In the genomic region with DNA sequence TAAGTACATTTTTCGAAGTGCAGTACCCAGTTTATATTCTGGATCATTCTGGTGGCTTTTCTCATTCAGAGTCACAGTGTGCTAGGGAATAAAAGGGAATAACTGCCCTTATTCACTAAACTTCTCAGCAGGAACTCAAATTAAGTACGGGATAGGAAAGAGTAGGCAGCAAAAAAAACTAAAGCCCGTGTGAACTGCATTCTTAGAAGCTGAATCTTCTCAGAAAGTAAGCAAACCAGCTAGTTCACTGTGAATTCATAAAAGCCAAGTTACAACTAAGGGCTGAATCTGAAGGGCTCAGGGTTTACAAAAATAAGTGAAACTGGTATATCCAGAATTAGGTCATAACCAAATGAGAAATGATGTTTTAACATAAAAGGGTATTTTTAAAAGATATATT, we compare ENCODE assay signal across 17 cellular contexts. TPM values are rescaled to one million over a fixed set of nuclear protein-coding genes. Genes with fewer than 3 reads are reported as not detected.
DNase-seq lines count a peak whose midpoint lies in the region; ATAC-seq and TF ChIP-seq lines count a peak whose summit lies in the region.
"Had no signal": no experiment of that assay in that cellular context is flagged by ENCODE, and none has a peak within 500 bp of the region (broad histone marks: within the 10 kb centered on the region; RNA-seq: fewer than 3 reads in every experiment).

No MANE protein-coding gene starts in this region.

- peaks cover 13% of the 10 kb centered on the region for H3K4me1 ChIP-seq in iPS-20b (ENCODE audit: insufficient read depth, low read length)

- H3K4me1 Mint-ChIP-seq in activated naive CD8-positive, alpha-beta T cell treated with anti-CD3 and anti-CD28 coated beads for 36 hours = peaks cover 35% of the 10 kb centered on the region

- no peak overlapping the region for H3K27ac ChIP-seq in AG04450 (ENCODE audit: low read depth, low read length)
- no peak overlapping the region for H3K27ac ChIP-seq in iPS-20b (ENCODE audit: low read length)

- no peak for ATAC-seq in HG02678 (IDR thresholded peaks at IDR 0.05; ENCODE audit: unreplicated experiment)
- ATAC-seq in HG03196 (IDR thresholded peaks at IDR 0.05; ENCODE audit: unreplicated experiment) = no peak
- ATAC-seq: Right ventricle myocardium inferior; stimulated activated naive CD8-positive, alpha-beta T cell treated with anti-CD3 and anti-CD28 coated beads, Interleukin-15, amount 100 ng/mL, for 72 hours had no signal

- H3K36me3 Mint-ChIP-seq in activated naive CD8-positive, alpha-beta T cell treated with anti-CD3 and anti-CD28 coated beads for 36 hours = peaks cover 45% of the 10 kb centered on the region

- H3K27me3 ChIP-seq in AG04450 (ENCODE audit: control insufficient read depth, insufficient read depth, low read length) (no peaks in the 10 kb centered on the region), iPS-20b (ENCODE audit: insufficient read depth, low read length) (no peaks in the 10 kb centered on the region)

- CTCF ChIA-PET in AG04450 (lab: Charles Lee) = interaction anchor here (0.6 to 1.8 kb wide), 2 partner anchors 260 to 496 kb away, joined by 5 to 12 read pairs; no protein-coding TSS in a partner anchor

- POLR2A ChIA-PET in AG04450 (lab: Yijun Ruan, JAX) = interaction anchor here (0.5 to 1.0 kb wide), 2 partner anchors 21 to 316 kb away, joined by 3 read pairs; no protein-coding TSS in a partner anchor

- H3K9me3 ChIP-seq in AG04450 (ENCODE audit: control insufficient read depth, insufficient read depth, low read length) = no peaks in the 10 kb centered on the region
- no peaks in the 10 kb centered on the region for H3K9me3 ChIP-seq in iPS-20b (ENCODE audit: insufficient read depth, low read depth, low read length)

- no peak overlapping the region for H3K4me3 ChIP-seq in AG04450 (ENCODE audit: low read depth, low read length)
- H3K4me3 ChIP-seq in iPS-20b (ENCODE audit: low read length) = no peak overlapping the region
- H3K4me3 ChIP-seq: lung had no signal

- H3K4me3 Mint-ChIP-seq in activated naive CD8-positive, alpha-beta T cell treated with anti-CD3 and anti-CD28 coated beads for 36 hours = no peak overlapping the region
- H3K4me3 Mint-ChIP-seq: activated naive CD8-positive, alpha-beta T cell treated with anti-CD3 and anti-CD28 coated beads, Interleukin-2, amount 10 ng/mL, durations not matched to agents 7 days and 5 days; stimulated activated naive CD8-positive, alpha-beta T cell treated with anti-CD3 and anti-CD28 coated beads, Interleukin-15, amount 100 ng/mL, for 72 hours had no signal

- no peak for TF ChIP-seq CTCF in AG04450 (IDR thresholded peaks at IDR 0.05; ENCODE audit: low read depth, low read length)

- peak overlapping the region; percentile 64 for H3K27ac Mint-ChIP-seq in activated naive CD8-positive, alpha-beta T cell treated with anti-CD3 and anti-CD28 coated beads for 36 hours

- peaks cover 51% of the 10 kb centered on the region for H3K36me3 ChIP-seq in iPS-20b (ENCODE audit: insufficient read depth, low read depth, low read length)

- H3K27me3 Mint-ChIP-seq in activated naive CD8-positive, alpha-beta T cell treated with anti-CD3 and anti-CD28 coated beads for 36 hours = no peaks in the 10 kb centered on the region
- H3K27me3 Mint-ChIP-seq: activated naive CD8-positive, alpha-beta T cell treated with anti-CD3 and anti-CD28 coated beads, Interleukin-2, amount 10 ng/mL, durations not matched to agents 7 days and 5 days; progenitor cell of endocrine pancreas; stimulated activated naive CD8-positive, alpha-beta T cell treated with anti-CD3 and anti-CD28 coated beads, Interleukin-15, amount 100 ng/mL, for 72 hours had no signal

- H3K9ac ChIP-seq in iPS-20b (ENCODE audit: low read depth, low read length) = peak overlapping the region; percentile 34

- DNase-seq in AG04450 (ENCODE audit: low read depth, low spot score) = peak; percentile 45
- peak; percentile 53 for DNase-seq in ELR (ENCODE audit: low read depth)
- DNase-seq in activated naive CD8-positive, alpha-beta T cell treated with anti-CD3 and anti-CD28 coated beads for 36 hours = no peak
- no peak for DNase-seq in A172 (ENCODE audit: low spot score)
- DNase-seq in T1000 (lab: John Stamatoyannopoulos, UW) = no peak
- DNase-seq: activated CD4-positive, CD25-positive, alpha-beta regulatory T cell; activated naive CD8-positive, alpha-beta T cell treated with anti-CD3 and anti-CD28 coated beads, Interleukin-2, amount 10 ng/mL, durations not matched to agents 7 days and 5 days; head of caudate nucleus; NCI-H510A; stimulated activated CD4-positive, alpha-beta T cell treated with anti-CD3 and anti-CD28 coated beads, Interleukin-2, amount 100 ng/mL, for 24 hours; stimulated activated naive CD8-positive, alpha-beta T cell treated with anti-CD3 and anti-CD28 coated beads, Interleukin-15, amount 100 ng/mL, for 72 hours had no signal

- no peaks in the 10 kb centered on the region for H3K9me3 Mint-ChIP-seq in activated naive CD8-positive, alpha-beta T cell treated with anti-CD3 and anti-CD28 coated beads for 36 hours
- H3K9me3 Mint-ChIP-seq: activated naive CD8-positive, alpha-beta T cell treated with anti-CD3 and anti-CD28 coated beads, Interleukin-2, amount 10 ng/mL, durations not matched to agents 7 days and 5 days; stimulated activated naive CD8-positive, alpha-beta T cell treated with anti-CD3 and anti-CD28 coated beads, Interleukin-15, amount 100 ng/mL, for 72 hours had no signal

RNA-seq across cellular contexts. Expression of a gene that starts 22.0 kb away (rescaled TPM):
- 23.5 and 26.7 TPM in 2 replicates for polyA plus RNA-seq in AG04450 (2011; rRNA removed)
- polyA minus RNA-seq in AG04450 (2011; rRNA and poly(A)+ RNA removed) = 26.4 and 35.7 TPM in 2 replicates
- 100 to 1,000 TPM; 114 to 119 TPM for total RNA-seq in activated naive CD8-positive, alpha-beta T cell treated with anti-CD3 and anti-CD28 coated beads for 36 hours
- total RNA-seq in A172 (2014; rRNA removed; shearing (Covaris generic)) = 10.1 and 10.2 TPM in 2 replicates

RNA-seq across cellular contexts. Expression of a gene that starts 22.2 kb away (rescaled TPM):
- polyA plus RNA-seq in AG04450 (2011; rRNA removed) = 2.1 and 2.3 TPM in 2 replicates
- polyA minus RNA-seq in AG04450 (2011; rRNA and poly(A)+ RNA removed) = 2.6 and 3.5 TPM in 2 replicates
- 10 to 100 TPM; 54.3 to 54.4 TPM for total RNA-seq in activated naive CD8-positive, alpha-beta T cell treated with anti-CD3 and anti-CD28 coated beads for 36 hours
- 21.1 and 24.3 TPM in 2 replicates for total RNA-seq in A172 (2014; rRNA removed; shearing (Covaris generic))

Comparison
In these comparisons a context has a peak if more than half of its experiments do, and no peak if none do; other contexts are left out.
1. DNase-seq: peak in AG04450 (single experiment) and ELR (single experiment); none in activated naive CD8-positive, alpha-beta T cell treated with anti-CD3 and anti-CD28 coated beads for 36 hours (single experiment), A172 (single experiment) and T1000 (single experiment).
2. RNA of a gene that starts 22.0 kb away (total RNA-seq): 114 to 119 TPM in activated naive CD8-positive, alpha-beta T cell treated with anti-CD3 and anti-CD28 coated beads for 36 hours; 10.1 to 10.2 TPM in A172; every median in the first group is over 10 times any median in the second.